Comparison of ENCODE assay signal across 1 cellular context in genomic region chr1:201429771-201430501, GRCh38.
TF ChIP-seq lines count a peak whose summit lies in the region.

No MANE protein-coding gene starts in this region.

TF ChIP-seq in H1, 55 proteins besides CTCF, POLR2A, EP300 and RAD21:
- TF ChIP-seq ATF3 (IDR thresholded peaks at IDR 0.05; ENCODE audit: insufficient read depth, low read depth, low read length) (no peak), TAF7 (optimal IDR thresholded peaks at IDR 0.05; ENCODE audit: borderline replicate concordance, low read depth, low read length) (no peak), SAP30 (IDR thresholded peaks at IDR 0.05; ENCODE audit: insufficient read depth, insufficient replicate concordance, low read length) (no peak), CHD2 (IDR thresholded peaks at IDR 0.05; ENCODE audit: low read length) (no peak), KDM4A (IDR thresholded peaks at IDR 0.05; ENCODE audit: low read depth, low read length, severe bottlenecking) (no peak), SUZ12 (IDR thresholded peaks at IDR 0.05; ENCODE audit: low read length) (no peak), CTBP2 (IDR thresholded peaks at IDR 0.05; ENCODE audit: borderline replicate concordance, insufficient read depth, insufficient read length, low read length) (no peak), KDM1A (IDR thresholded peaks at IDR 0.05; ENCODE audit: borderline replicate concordance, low read length) (no peak), TAF1 (IDR thresholded peaks at IDR 0.05; ENCODE audit: low read depth, low read length) (no peak), BCL11A (IDR thresholded peaks at IDR 0.05; ENCODE audit: low read depth in 2 of 2, low read length in 2 of 2) (no peak), CHD1 (IDR thresholded peaks at IDR 0.05; ENCODE audit: low read depth, low read length) (no peak), SIRT6 (IDR thresholded peaks at IDR 0.05; ENCODE audit: low read length) (no peak), ZNF274 (IDR thresholded peaks at IDR 0.05; ENCODE audit: borderline replicate concordance, extremely low read depth, low read length) (no peak), RBBP5 (IDR thresholded peaks at IDR 0.05; ENCODE audit: borderline replicate concordance, low read depth, low read length) (no peak), HDAC2 (IDR thresholded peaks at IDR 0.05; ENCODE audit: borderline replicate concordance in 1 of 2, low read depth in 2 of 2, low read length in 2 of 2) (no peak), NRF1 (IDR thresholded peaks at IDR 0.05; ENCODE audit: low read depth, low read length) (no peak), TCF12 (IDR thresholded peaks at IDR 0.05; ENCODE audit: low read depth, low read length) (no peak), SP4 (IDR thresholded peaks at IDR 0.05; ENCODE audit: low read length) (no peak)
- TF ChIP-seq, protein P1, sequence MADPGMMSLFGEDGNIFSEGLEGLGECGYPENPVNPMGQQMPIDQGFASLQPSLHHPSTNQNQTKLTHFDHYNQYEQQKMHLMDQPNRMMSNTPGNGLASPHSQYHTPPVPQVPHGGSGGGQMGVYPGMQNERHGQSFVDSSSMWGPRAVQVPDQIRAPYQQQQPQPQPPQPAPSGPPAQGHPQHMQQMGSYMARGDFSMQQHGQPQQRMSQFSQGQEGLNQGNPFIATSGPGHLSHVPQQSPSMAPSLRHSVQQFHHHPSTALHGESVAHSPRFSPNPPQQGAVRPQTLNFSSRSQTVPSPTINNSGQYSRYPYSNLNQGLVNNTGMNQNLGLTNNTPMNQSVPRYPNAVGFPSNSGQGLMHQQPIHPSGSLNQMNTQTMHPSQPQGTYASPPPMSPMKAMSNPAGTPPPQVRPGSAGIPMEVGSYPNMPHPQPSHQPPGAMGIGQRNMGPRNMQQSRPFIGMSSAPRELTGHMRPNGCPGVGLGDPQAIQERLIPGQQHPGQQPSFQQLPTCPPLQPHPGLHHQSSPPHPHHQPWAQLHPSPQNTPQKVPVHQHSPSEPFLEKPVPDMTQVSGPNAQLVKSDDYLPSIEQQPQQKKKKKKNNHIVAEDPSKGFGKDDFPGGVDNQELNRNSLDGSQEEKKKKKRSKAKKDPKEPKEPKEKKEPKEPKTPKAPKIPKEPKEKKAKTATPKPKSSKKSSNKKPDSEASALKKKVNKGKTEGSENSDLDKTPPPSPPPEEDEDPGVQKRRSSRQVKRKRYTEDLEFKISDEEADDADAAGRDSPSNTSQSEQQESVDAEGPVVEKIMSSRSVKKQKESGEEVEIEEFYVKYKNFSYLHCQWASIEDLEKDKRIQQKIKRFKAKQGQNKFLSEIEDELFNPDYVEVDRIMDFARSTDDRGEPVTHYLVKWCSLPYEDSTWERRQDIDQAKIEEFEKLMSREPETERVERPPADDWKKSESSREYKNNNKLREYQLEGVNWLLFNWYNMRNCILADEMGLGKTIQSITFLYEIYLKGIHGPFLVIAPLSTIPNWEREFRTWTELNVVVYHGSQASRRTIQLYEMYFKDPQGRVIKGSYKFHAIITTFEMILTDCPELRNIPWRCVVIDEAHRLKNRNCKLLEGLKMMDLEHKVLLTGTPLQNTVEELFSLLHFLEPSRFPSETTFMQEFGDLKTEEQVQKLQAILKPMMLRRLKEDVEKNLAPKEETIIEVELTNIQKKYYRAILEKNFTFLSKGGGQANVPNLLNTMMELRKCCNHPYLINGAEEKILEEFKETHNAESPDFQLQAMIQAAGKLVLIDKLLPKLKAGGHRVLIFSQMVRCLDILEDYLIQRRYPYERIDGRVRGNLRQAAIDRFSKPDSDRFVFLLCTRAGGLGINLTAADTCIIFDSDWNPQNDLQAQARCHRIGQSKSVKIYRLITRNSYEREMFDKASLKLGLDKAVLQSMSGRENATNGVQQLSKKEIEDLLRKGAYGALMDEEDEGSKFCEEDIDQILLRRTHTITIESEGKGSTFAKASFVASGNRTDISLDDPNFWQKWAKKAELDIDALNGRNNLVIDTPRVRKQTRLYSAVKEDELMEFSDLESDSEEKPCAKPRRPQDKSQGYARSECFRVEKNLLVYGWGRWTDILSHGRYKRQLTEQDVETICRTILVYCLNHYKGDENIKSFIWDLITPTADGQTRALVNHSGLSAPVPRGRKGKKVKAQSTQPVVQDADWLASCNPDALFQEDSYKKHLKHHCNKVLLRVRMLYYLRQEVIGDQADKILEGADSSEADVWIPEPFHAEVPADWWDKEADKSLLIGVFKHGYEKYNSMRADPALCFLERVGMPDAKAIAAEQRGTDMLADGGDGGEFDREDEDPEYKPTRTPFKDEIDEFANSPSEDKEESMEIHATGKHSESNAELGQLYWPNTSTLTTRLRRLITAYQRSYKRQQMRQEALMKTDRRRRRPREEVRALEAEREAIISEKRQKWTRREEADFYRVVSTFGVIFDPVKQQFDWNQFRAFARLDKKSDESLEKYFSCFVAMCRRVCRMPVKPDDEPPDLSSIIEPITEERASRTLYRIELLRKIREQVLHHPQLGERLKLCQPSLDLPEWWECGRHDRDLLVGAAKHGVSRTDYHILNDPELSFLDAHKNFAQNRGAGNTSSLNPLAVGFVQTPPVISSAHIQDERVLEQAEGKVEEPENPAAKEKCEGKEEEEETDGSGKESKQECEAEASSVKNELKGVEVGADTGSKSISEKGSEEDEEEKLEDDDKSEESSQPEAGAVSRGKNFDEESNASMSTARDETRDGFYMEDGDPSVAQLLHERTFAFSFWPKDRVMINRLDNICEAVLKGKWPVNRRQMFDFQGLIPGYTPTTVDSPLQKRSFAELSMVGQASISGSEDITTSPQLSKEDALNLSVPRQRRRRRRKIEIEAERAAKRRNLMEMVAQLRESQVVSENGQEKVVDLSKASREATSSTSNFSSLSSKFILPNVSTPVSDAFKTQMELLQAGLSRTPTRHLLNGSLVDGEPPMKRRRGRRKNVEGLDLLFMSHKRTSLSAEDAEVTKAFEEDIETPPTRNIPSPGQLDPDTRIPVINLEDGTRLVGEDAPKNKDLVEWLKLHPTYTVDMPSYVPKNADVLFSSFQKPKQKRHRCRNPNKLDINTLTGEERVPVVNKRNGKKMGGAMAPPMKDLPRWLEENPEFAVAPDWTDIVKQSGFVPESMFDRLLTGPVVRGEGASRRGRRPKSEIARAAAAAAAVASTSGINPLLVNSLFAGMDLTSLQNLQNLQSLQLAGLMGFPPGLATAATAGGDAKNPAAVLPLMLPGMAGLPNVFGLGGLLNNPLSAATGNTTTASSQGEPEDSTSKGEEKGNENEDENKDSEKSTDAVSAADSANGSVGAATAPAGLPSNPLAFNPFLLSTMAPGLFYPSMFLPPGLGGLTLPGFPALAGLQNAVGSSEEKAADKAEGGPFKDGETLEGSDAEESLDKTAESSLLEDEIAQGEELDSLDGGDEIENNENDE (IDR thresholded peaks at IDR 0.05; ENCODE audit: insufficient replicate concordance, low read length): no peak
